17 cellular contexts compared by ENCODE assay signal in the genomic region with DNA sequence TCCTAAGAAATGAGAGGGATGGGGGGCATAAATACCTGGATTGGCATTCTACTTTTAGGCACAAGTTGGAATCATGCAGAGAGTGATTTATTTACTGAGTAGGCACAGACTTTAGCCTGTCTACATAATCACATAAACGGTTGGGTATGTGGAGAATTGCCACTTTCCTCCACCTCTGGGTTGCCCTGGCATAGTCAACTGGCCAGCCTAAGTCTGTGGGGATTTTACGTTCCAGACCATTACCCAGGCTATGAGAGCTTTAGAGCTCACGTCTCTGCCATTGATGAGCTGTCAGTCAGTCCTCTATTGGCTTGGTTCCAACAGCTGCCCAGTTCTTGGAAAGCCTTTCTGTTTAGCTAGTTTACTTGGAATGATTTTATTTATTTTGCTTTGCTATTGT. TPM values are rescaled to one million over a fixed set of nuclear protein-coding genes. Genes with fewer than 3 reads are reported as not detected.
A peak's percentile ranks its signal among the peaks of the same experiment; 100 is the strongest.
DNase-seq lines count a peak whose midpoint lies in the region; ATAC-seq and TF ChIP-seq lines count a peak whose summit lies in the region.
"Had no signal": no experiment of that assay in that cellular context is flagged by ENCODE, and none has a peak within 500 bp of the region (broad histone marks: within the 10 kb centered on the region; RNA-seq: fewer than 3 reads in every experiment).

No MANE protein-coding gene starts in this region.

- intact Hi-C loops in spleen (cut with DNase I; ENCODE audit: low total_unique reads), result no loop called here

- no peak overlapping the region for H3K27ac Mint-ChIP-seq in WTC11
- H3K27ac Mint-ChIP-seq: brain had no signal

- CTCF ChIA-PET in WTC11 (lab: Charles Lee), result interaction anchor here (1.5 kb wide), 1 partner anchor 32 kb away, joined by 3 read pairs; no protein-coding TSS in a partner anchor

- H3K79me2 ChIP-seq in DOHH2 (ENCODE audit: control insufficient read depth, low read length), result peaks cover 62% of the 10 kb centered on the region

- ATAC-seq in WTC11, result no peak

- no peak overlapping the region for H3K4me3 Mint-ChIP-seq in WTC11
- H3K4me3 Mint-ChIP-seq: brain had no signal

- H3K9me3 ChIP-seq in DOHH2 (ENCODE audit: control insufficient read depth, insufficient read depth, low read length), result peaks cover 12% of the 10 kb centered on the region
- H3K9me3 ChIP-seq in spleen, result peaks cover 0 to 21% (median 17%) of the 10 kb centered on the region in 8 donors

- peaks cover 29% of the 10 kb centered on the region for H3K36me3 ChIP-seq in DOHH2 (ENCODE audit: control insufficient read depth, low read length)
- no peaks in the 10 kb centered on the region for H3K36me3 ChIP-seq in spleen

- no peaks in the 10 kb centered on the region for H3K9me2 ChIP-seq in DOHH2 (replicated peaks; ENCODE audit: control insufficient read depth, low read length)

- H3K27me3 Mint-ChIP-seq in WTC11 (ENCODE audit: low read depth), result peaks cover 60% of the 10 kb centered on the region

- peaks cover 31% of the 10 kb centered on the region for H3K4me1 Mint-ChIP-seq in WTC11

- peaks cover 18% of the 10 kb centered on the region for H3K9me3 Mint-ChIP-seq in WTC11

- peaks cover 38% of the 10 kb centered on the region for H3K4me1 ChIP-seq in DOHH2 (ENCODE audit: control insufficient read depth, low read length)
- peaks cover 14 to 37% (median 32%) of the 10 kb centered on the region in 6 donors for H3K4me1 ChIP-seq in spleen

- H3K4me2 ChIP-seq in DOHH2 (ENCODE audit: low read length), result peak overlapping the region; percentile 97

- 48 to 61% (median 54%) methylated on average over 3 of the region's 3 CpGs for WGBS in spleen, 5 donors

- H3K4me3 ChIP-seq in DOHH2 (ENCODE audit: low read length) (peak overlapping the region; percentile 96), epithelial cell of proximal tubule (ENCODE audit: low read depth, low read length) (no peak overlapping the region), spleen (no peak overlapping the region)

- no peak for TF ChIP-seq CTCF in DOHH2 (IDR thresholded peaks at IDR 0.05; ENCODE audit: low read depth, low read length, poor library complexity, severe bottlenecking)
- TF ChIP-seq CTCF in epithelial cell of proximal tubule (conservative IDR thresholded peaks at IDR 0.05; ENCODE audit: low read depth, low read length), result no peak
- no peak for TF ChIP-seq CTCF in WTC11 (IDR thresholded peaks at IDR 0.05)
- TF ChIP-seq CTCF in spleen (IDR thresholded peaks at IDR 0.05 in 8 of 11, conservative IDR thresholded peaks at IDR 0.05 in 3 of 11), result no peak

- peak overlapping the region; percentile 98 for H3K27ac ChIP-seq in DOHH2 (ENCODE audit: low read depth, low read length)
- no peak overlapping the region for H3K27ac ChIP-seq in spleen
- H3K27ac ChIP-seq: RWPE1 had no signal

- peaks cover 12% of the 10 kb centered on the region for H3K36me3 Mint-ChIP-seq in WTC11

- H4K20me1 ChIP-seq in DOHH2 (ENCODE audit: control insufficient read depth, insufficient read depth, low read depth, low read length), result no peaks in the 10 kb centered on the region

- POLR2A ChIA-PET in WTC11 (lab: Charles Lee), result interaction anchor here (0.7 to 1.4 kb wide), 2 partner anchors 14 to 39 kb away, joined by 3 read pairs; no protein-coding TSS in a partner anchor

- H3F3A ChIP-seq in DOHH2 (ENCODE audit: control insufficient read depth, insufficient read depth), result peaks cover 14% of the 10 kb centered on the region

- 0 out of 2 replicates have a peak, but pooled peaks cover 4% of the 10 kb centered on the region for H3K27me3 ChIP-seq in DOHH2 (ENCODE audit: control insufficient read depth, low read length)
- H3K27me3 ChIP-seq in spleen (replicated peaks in 1 of 7), result peaks cover 18 to 100% (median 69%) of the 10 kb centered on the region in 7 donors

- TF ChIP-seq POLR2A in spleen (IDR thresholded peaks at IDR 0.05), result no peak

- DNase-seq in HS-27A (ENCODE audit: low read depth) (peak; percentile 4), NCI-H526 treated with DMSO at 0.1 percent for 48 hours (lab: John Stamatoyannopoulos, UW) (peak; percentile 26), epithelial cell of proximal tubule (ENCODE audit: low read depth) (peak; percentile 63), WTC11 (ENCODE audit: low spot score) (no peak), Kasumi-1 (lab: John Stamatoyannopoulos, UW) (no peak), spleen (no peak), epidermal melanocyte (ENCODE audit: insufficient read length, low spot score) (no peak)
- DNase-seq: activated CD4-positive, alpha-beta T cell treated with anti-CD3 and anti-CD28 coated beads, Interleukin-2, amount 50 U/mL, for 48 hours; activated effector memory CD4-positive, alpha-beta T cell treated with anti-CD3 and anti-CD28 coated beads, Interleukin-2, amount 50 U/mL, for 16 hours; NCI-H226; stimulated activated CD4-positive, alpha-beta T cell treated with anti-CD3 and anti-CD28 coated beads, Interleukin-12 subunit alpha, Interleukin-12 subunit beta, amount 100 ng/mL, for 4 hours; substantia nigra had no signal

TF ChIP-seq in WTC11, 78 proteins besides CTCF, POLR2A, EP300 and RAD21:
- TF ChIP-seq, protein P1, sequence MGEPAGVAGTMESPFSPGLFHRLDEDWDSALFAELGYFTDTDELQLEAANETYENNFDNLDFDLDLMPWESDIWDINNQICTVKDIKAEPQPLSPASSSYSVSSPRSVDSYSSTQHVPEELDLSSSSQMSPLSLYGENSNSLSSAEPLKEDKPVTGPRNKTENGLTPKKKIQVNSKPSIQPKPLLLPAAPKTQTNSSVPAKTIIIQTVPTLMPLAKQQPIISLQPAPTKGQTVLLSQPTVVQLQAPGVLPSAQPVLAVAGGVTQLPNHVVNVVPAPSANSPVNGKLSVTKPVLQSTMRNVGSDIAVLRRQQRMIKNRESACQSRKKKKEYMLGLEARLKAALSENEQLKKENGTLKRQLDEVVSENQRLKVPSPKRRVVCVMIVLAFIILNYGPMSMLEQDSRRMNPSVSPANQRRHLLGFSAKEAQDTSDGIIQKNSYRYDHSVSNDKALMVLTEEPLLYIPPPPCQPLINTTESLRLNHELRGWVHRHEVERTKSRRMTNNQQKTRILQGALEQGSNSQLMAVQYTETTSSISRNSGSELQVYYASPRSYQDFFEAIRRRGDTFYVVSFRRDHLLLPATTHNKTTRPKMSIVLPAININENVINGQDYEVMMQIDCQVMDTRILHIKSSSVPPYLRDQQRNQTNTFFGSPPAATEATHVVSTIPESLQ (CRISPR knock-in tag; IDR thresholded peaks at IDR 0.05), result no peak
- TF ChIP-seq, protein P2, sequence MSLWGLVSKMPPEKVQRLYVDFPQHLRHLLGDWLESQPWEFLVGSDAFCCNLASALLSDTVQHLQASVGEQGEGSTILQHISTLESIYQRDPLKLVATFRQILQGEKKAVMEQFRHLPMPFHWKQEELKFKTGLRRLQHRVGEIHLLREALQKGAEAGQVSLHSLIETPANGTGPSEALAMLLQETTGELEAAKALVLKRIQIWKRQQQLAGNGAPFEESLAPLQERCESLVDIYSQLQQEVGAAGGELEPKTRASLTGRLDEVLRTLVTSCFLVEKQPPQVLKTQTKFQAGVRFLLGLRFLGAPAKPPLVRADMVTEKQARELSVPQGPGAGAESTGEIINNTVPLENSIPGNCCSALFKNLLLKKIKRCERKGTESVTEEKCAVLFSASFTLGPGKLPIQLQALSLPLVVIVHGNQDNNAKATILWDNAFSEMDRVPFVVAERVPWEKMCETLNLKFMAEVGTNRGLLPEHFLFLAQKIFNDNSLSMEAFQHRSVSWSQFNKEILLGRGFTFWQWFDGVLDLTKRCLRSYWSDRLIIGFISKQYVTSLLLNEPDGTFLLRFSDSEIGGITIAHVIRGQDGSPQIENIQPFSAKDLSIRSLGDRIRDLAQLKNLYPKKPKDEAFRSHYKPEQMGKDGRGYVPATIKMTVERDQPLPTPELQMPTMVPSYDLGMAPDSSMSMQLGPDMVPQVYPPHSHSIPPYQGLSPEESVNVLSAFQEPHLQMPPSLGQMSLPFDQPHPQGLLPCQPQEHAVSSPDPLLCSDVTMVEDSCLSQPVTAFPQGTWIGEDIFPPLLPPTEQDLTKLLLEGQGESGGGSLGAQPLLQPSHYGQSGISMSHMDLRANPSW (CRISPR knock-in tag; conservative IDR thresholded peaks at IDR 0.05; ENCODE audit: low read depth), result no peak
- TF ChIP-seq NR2C2 (CRISPR knock-in tag; IDR thresholded peaks at IDR 0.05), result no peak
- no peak for TF ChIP-seq FOXK1 (CRISPR knock-in tag; IDR thresholded peaks at IDR 0.05)
- TF ChIP-seq, protein P3, sequence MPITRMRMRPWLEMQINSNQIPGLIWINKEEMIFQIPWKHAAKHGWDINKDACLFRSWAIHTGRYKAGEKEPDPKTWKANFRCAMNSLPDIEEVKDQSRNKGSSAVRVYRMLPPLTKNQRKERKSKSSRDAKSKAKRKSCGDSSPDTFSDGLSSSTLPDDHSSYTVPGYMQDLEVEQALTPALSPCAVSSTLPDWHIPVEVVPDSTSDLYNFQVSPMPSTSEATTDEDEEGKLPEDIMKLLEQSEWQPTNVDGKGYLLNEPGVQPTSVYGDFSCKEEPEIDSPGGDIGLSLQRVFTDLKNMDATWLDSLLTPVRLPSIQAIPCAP (CRISPR knock-in tag; IDR thresholded peaks at IDR 0.05), result no peak
- TF ChIP-seq GRHL2 (CRISPR knock-in tag; IDR thresholded peaks at IDR 0.05; ENCODE audit: insufficient replicate concordance, severe bottlenecking), result no peak

RNA-seq across cellular contexts. Expression of a gene that starts 5.0 kb away (rescaled TPM):
- total RNA-seq in epithelial cell of proximal tubule, result not detected in 2 replicates
- total RNA-seq in WTC11 (2021), result 0.57 to 1.3 TPM (median 0.66 TPM) in 3 replicates
- not detected for total RNA-seq in spleen
- polyA plus RNA-seq in spleen, result not detected
- total RNA-seq: mesenteric fat pad, omental fat pad had no signal

RNA-seq across cellular contexts. Expression of a gene that starts 59.3 kb away (rescaled TPM):
- 17.4 and 19.5 TPM in 2 replicates for total RNA-seq in epithelial cell of proximal tubule
- total RNA-seq in WTC11 (2021), result 26.2 to 41.7 TPM (median 30.8 TPM) in 3 replicates
- 10 to 100 TPM; 18.8 to 41.9 (median 31.4) TPM for total RNA-seq in spleen
- polyA plus RNA-seq in spleen, result 10 to 100 TPM; 34.4 to 95.3 (median 41.5) TPM

Comparison
In these comparisons a context has a peak if more than half of its experiments do, and no peak if none do; other contexts are left out.
1. DNase-seq: peak in HS-27A (single experiment), NCI-H526 treated with DMSO at 0.1 percent for 48 hours (single experiment) and epithelial cell of proximal tubule (single experiment); none in WTC11 (single experiment), Kasumi-1 (0 of 2), spleen (single experiment) and epidermal melanocyte (single experiment).